8 cellular contexts compared by ENCODE assay signal in the genomic region with DNA sequence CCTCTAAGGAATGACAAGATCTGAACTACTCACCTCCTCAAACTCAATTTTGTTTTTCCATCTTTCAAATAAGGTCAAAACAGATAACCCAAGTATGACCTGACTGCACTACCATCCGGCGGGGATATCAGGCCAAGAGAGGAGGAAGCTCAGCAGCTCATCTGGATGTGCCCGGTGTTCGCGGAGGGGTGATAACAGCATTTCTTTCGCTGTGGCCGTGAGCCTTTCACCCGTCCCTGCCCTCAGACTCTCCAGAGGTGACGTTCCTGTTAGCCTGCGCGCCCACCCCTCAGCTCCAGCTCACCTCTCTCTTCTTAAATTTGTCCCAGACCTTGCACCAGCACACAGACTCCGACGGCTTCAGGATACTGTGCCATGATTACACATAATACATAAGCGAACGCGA. TPM values are rescaled to one million over a fixed set of nuclear protein-coding genes. Genes with fewer than 3 reads are reported as not detected.
A peak's percentile ranks its signal among the peaks of the same experiment; 100 is the strongest.
DNase-seq lines count a peak whose midpoint lies in the region; ATAC-seq, FAIRE-seq and TF ChIP-seq lines count a peak whose summit lies in the region.

No MANE protein-coding gene starts in this region.

- FAIRE-seq in bronchial epithelial cell (lab: Jason Lieb, UNC) = no peak

- no peak for TF ChIP-seq RAD21 in liver (IDR thresholded peaks at IDR 0.05)

- DNase-seq in AG10803 (ENCODE audit: low read depth) (peak; percentile 5), bronchial epithelial cell (ENCODE audit: low read depth) (peak; percentile 4), NCI-H187 (lab: John Stamatoyannopoulos, UW) (no peak)
- peak; percentile 7 for DNase-seq in stimulated activated CD8-positive, alpha-beta memory T cell treated with anti-CD3 and anti-CD28 coated beads, Interleukin-4, amount 100 ng/mL, for 24 hours (ENCODE audit: low read depth)

- under 1% methylated on average over 16 of the region's 16 CpGs for WGBS in liver

- peak overlapping the region; percentile 88 to 100 for H3K27ac ChIP-seq in liver (ENCODE audit: low read depth in 1 of 2, low read length in 2 of 2)

- no peaks in the 10 kb centered on the region for H3K36me3 ChIP-seq in bronchial epithelial cell (ENCODE audit: control insufficient read depth, insufficient read depth, low read length)
- peaks cover 0 to 4% (median 0%) of the 10 kb centered on the region in 4 donors for H3K36me3 ChIP-seq in liver (ENCODE audit: control insufficient read depth in 4 of 4, insufficient read depth in 3 of 4, low read depth in 1 of 4, low read length in 3 of 4)

- peak overlapping the region; percentile 67 to 95 for H3K9ac ChIP-seq in liver (ENCODE audit: low read depth in 1 of 2, low read length in 2 of 2)

- ATAC-seq in GM18873 (IDR thresholded peaks at IDR 0.05; ENCODE audit: low FRiP score, unreplicated experiment) = peak; percentile 10
- peak; percentile 7 for ATAC-seq in HG03097 (IDR thresholded peaks at IDR 0.05; ENCODE audit: low FRiP score, unreplicated experiment)
- ATAC-seq in SK-N-SH treated with all-trans-retinoic acid at 6 μM for 48 hours = peak; percentile 29

- H3K9me3 ChIP-seq in liver (ENCODE audit: control insufficient read depth in 4 of 4, low read length in 3 of 4) = peaks cover 0 to 3% (median under 1%) of the 10 kb centered on the region in 4 donors

- TF ChIP-seq CTCF in AG10803 (conservative IDR thresholded peaks at IDR 0.05; ENCODE audit: low read length) = no peak
- no peak for TF ChIP-seq CTCF in bronchial epithelial cell (IDR thresholded peaks at IDR 0.05; ENCODE audit: insufficient read depth, low read length, severe bottlenecking)
- no peak for TF ChIP-seq CTCF in liver (IDR thresholded peaks at IDR 0.05; ENCODE audit: low read depth, low read length, missing input control)

- H3K27me3 ChIP-seq in bronchial epithelial cell (ENCODE audit: control insufficient read depth, insufficient read depth, low read length) = no peaks in the 10 kb centered on the region
- H3K27me3 ChIP-seq in liver (ENCODE audit: control insufficient read depth in 4 of 4, insufficient read depth in 4 of 4, low read length in 3 of 4) = no peaks in the 10 kb centered on the region

- H3K4me1 ChIP-seq in liver (ENCODE audit: control insufficient read depth in 4 of 4, insufficient read depth in 4 of 4, low read length in 3 of 4) = peaks cover 0 to 21% (median 17%) of the 10 kb centered on the region in 4 donors

- peak overlapping the region; percentile 70 for H3K4me3 ChIP-seq in AG10803 (ENCODE audit: low read length)
- peak overlapping the region; percentile 72 for H3K4me3 ChIP-seq in bronchial epithelial cell (ENCODE audit: low read depth, low read length)
- peak overlapping the region; percentile 61 to 95 (median 68) for H3K4me3 ChIP-seq in liver (ENCODE audit: low read depth in 1 of 3, low read length in 3 of 3)

TF ChIP-seq in SK-N-SH treated with all-trans-retinoic acid at 6 μM for 48 hours, 23 proteins besides CTCF, POLR2A, EP300 and RAD21 (continues in another document):
- TF ChIP-seq ZFP30 (CRISPR knock-in tag; IDR thresholded peaks at IDR 0.05) (no peak), TOX (CRISPR knock-in tag; IDR thresholded peaks at IDR 0.05; ENCODE audit: borderline replicate concordance) (no peak), CSDC2 (CRISPR knock-in tag; IDR thresholded peaks at IDR 0.05) (no peak), PPARA (CRISPR knock-in tag; IDR thresholded peaks at IDR 0.05; ENCODE audit: borderline replicate concordance) (no peak), ZNF70 (CRISPR knock-in tag; IDR thresholded peaks at IDR 0.05) (no peak), GLIS3 (CRISPR knock-in tag; IDR thresholded peaks at IDR 0.05) (no peak), RARB (CRISPR knock-in tag; IDR thresholded peaks at IDR 0.05) (no peak), ESRRG (CRISPR knock-in tag; IDR thresholded peaks at IDR 0.05) (no peak), SNAI2 (CRISPR knock-in tag; IDR thresholded peaks at IDR 0.05) (no peak), ZC3H10 (CRISPR knock-in tag; IDR thresholded peaks at IDR 0.05) (no peak), TCF4 (CRISPR knock-in tag; IDR thresholded peaks at IDR 0.05; ENCODE audit: borderline replicate concordance) (no peak), ZNF565 (CRISPR knock-in tag; conservative IDR thresholded peaks at IDR 0.05; ENCODE audit: low read depth) (no peak), ISL1 (CRISPR knock-in tag; IDR thresholded peaks at IDR 0.05) (no peak), BACH2 (CRISPR knock-in tag; IDR thresholded peaks at IDR 0.05; ENCODE audit: borderline replicate concordance) (no peak), OSR1 (CRISPR knock-in tag; IDR thresholded peaks at IDR 0.05) (no peak)
- TF ChIP-seq, protein P1, sequence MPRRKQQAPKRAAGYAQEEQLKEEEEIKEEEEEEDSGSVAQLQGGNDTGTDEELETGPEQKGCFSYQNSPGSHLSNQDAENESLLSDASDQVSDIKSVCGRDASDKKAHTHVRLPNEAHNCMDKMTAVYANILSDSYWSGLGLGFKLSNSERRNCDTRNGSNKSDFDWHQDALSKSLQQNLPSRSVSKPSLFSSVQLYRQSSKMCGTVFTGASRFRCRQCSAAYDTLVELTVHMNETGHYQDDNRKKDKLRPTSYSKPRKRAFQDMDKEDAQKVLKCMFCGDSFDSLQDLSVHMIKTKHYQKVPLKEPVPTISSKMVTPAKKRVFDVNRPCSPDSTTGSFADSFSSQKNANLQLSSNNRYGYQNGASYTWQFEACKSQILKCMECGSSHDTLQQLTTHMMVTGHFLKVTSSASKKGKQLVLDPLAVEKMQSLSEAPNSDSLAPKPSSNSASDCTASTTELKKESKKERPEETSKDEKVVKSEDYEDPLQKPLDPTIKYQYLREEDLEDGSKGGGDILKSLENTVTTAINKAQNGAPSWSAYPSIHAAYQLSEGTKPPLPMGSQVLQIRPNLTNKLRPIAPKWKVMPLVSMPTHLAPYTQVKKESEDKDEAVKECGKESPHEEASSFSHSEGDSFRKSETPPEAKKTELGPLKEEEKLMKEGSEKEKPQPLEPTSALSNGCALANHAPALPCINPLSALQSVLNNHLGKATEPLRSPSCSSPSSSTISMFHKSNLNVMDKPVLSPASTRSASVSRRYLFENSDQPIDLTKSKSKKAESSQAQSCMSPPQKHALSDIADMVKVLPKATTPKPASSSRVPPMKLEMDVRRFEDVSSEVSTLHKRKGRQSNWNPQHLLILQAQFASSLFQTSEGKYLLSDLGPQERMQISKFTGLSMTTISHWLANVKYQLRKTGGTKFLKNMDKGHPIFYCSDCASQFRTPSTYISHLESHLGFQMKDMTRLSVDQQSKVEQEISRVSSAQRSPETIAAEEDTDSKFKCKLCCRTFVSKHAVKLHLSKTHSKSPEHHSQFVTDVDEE (CRISPR knock-in tag; IDR thresholded peaks at IDR 0.05) = no peak

TF ChIP-seq in liver, 16 proteins besides CTCF, POLR2A, EP300 and RAD21:
- TF ChIP-seq, protein P2, sequence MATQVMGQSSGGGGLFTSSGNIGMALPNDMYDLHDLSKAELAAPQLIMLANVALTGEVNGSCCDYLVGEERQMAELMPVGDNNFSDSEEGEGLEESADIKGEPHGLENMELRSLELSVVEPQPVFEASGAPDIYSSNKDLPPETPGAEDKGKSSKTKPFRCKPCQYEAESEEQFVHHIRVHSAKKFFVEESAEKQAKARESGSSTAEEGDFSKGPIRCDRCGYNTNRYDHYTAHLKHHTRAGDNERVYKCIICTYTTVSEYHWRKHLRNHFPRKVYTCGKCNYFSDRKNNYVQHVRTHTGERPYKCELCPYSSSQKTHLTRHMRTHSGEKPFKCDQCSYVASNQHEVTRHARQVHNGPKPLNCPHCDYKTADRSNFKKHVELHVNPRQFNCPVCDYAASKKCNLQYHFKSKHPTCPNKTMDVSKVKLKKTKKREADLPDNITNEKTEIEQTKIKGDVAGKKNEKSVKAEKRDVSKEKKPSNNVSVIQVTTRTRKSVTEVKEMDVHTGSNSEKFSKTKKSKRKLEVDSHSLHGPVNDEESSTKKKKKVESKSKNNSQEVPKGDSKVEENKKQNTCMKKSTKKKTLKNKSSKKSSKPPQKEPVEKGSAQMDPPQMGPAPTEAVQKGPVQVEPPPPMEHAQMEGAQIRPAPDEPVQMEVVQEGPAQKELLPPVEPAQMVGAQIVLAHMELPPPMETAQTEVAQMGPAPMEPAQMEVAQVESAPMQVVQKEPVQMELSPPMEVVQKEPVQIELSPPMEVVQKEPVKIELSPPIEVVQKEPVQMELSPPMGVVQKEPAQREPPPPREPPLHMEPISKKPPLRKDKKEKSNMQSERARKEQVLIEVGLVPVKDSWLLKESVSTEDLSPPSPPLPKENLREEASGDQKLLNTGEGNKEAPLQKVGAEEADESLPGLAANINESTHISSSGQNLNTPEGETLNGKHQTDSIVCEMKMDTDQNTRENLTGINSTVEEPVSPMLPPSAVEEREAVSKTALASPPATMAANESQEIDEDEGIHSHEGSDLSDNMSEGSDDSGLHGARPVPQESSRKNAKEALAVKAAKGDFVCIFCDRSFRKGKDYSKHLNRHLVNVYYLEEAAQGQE (IDR thresholded peaks at IDR 0.05) = no peak
- TF ChIP-seq NR2F2 (IDR thresholded peaks at IDR 0.05) = peak; percentile 60

RNA-seq across cellular contexts. Expression of a gene that starts 0.5 kb away (rescaled TPM):
- 6.1 and 8.1 TPM in 2 replicates for total RNA-seq in bronchial epithelial cell
- total RNA-seq in liver = 1 to 10 TPM; 5.5 to 7.9 TPM
- polyA plus RNA-seq in liver = 1 to 10 TPM; 1.8 to 3.2 TPM

Comparison
In these comparisons a context has a peak if more than half of its experiments do, and no peak if none do; other contexts are left out.
1. DNase-seq: peak in AG10803 (single experiment), bronchial epithelial cell (single experiment) and stimulated activated CD8-positive, alpha-beta memory T cell treated with anti-CD3 and anti-CD28 coated beads, Interleukin-4, amount 100 ng/mL, for 24 hours (single experiment); none in NCI-H187 (0 of 2).
2. Peak in every context shown above with its lines, with median percentiles within 50 percentile points of each other: H3K4me3 ChIP-seq and ATAC-seq.